Comparison of ENCODE assay signal across 1 cellular context in the genomic region with DNA sequence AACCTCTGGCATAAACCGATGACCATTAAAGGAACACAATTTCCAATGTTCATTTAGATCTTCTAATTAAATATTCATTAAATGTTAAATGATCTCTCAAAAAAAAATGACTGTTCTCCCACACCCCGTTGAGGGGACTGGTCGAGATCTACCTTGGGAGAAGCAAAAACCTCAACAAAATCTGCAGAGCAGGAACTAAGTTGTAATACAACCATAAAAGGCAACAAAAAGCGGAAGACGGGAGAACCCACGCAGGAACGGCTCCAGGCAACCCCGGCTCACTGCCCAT.
TF ChIP-seq lines count a peak whose summit lies in the region.

No MANE protein-coding gene starts in this region.

TF ChIP-seq in A549, 52 proteins besides CTCF, POLR2A, EP300 and RAD21 (continued from another document):
- TF ChIP-seq E2F6 (IDR thresholded peaks at IDR 0.05; ENCODE audit: borderline replicate concordance, low read depth) (no peak), JUNB (IDR thresholded peaks at IDR 0.05) (no peak), PHF8 (IDR thresholded peaks at IDR 0.05; ENCODE audit: borderline replicate concordance, low read depth) (no peak), BHLHE40 (IDR thresholded peaks at IDR 0.05; ENCODE audit: low read depth, low read length) (no peak), SREBF2 (IDR thresholded peaks at IDR 0.05) (no peak), NFE2L2 (conservative IDR thresholded peaks at IDR 0.05; ENCODE audit: low read length) (no peak), EHMT2 (IDR thresholded peaks at IDR 0.05; ENCODE audit: low read depth) (no peak), JUN (IDR thresholded peaks at IDR 0.05) (no peak), ZFP36 (IDR thresholded peaks at IDR 0.05; ENCODE audit: borderline replicate concordance, partially characterized antibody) (no peak), TP53 (CRISPR knock-in tag; IDR thresholded peaks at IDR 0.05) (no peak), RFX5 (IDR thresholded peaks at IDR 0.05) (no peak)
- TF ChIP-seq, protein P1, sequence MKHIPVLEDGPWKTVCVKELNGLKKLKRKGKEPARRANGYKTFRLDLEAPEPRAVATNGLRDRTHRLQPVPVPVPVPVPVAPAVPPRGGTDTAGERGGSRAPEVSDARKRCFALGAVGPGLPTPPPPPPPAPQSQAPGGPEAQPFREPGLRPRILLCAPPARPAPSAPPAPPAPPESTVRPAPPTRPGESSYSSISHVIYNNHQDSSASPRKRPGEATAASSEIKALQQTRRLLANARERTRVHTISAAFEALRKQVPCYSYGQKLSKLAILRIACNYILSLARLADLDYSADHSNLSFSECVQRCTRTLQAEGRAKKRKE (CRISPR knock-in tag; IDR thresholded peaks at IDR 0.05; ENCODE audit: low read depth): no peak
